ENCODE assay signal across 25 cellular contexts in genomic region chr2:152827944-152828343, GRCh38.
"Had no signal": no experiment of that assay in that cellular context is flagged by ENCODE, and none has a peak within 500 bp of the region (broad histone marks: within the 10 kb centered on the region; RNA-seq: fewer than 3 reads in every experiment).

No MANE protein-coding gene starts in this region.

- H3K36me3 Mint-ChIP-seq: T-cell had no signal

- H3K9me3 ChIP-seq: MG63, SK-N-SH had no signal

- H3K27ac ChIP-seq: RWPE1 had no signal

- H3K9ac ChIP-seq: SK-N-SH had no signal

- H3K4me1 Mint-ChIP-seq: T-cell had no signal

- H3K9me3 Mint-ChIP-seq: T-cell; T-helper 1 cell treated with Interleukin-12 subunit alpha and Interleukin-12 subunit beta and Interleukin-4 antibody, amounts not matched to agents 30 μg/mL and 1 μg/mL, for 36 hours had no signal

- DNase-seq: Karpas-422, KG1, MG63, NCI-H1092, NCI-H1105 treated with DMSO at 0.1 percent for 48 hours, NCI-H1417 treated with DMSO at 0.1 percent for 48 hours, NCI-H146, NCI-H1694 treated with DMSO at 0.1 percent for 48 hours, NCI-H1930, NCI-H2081, NCI-H2107, NCI-H226, NCI-H446, NCI-H510A, NCI-H524 treated with DMSO at 0.1 percent for 48 hours, NCI-H69, NCI-H774, PC-3, SHP77, SK-N-SH, SW 1271, T-cell had no signal

- H3K36me3 ChIP-seq: MG63 had no signal

- H3K9me2 ChIP-seq: SK-N-SH had no signal

- H3K27me3 ChIP-seq: MG63 had no signal

- ATAC-seq: Panc1, PC-3, T-cell had no signal

- H3K4me2 ChIP-seq: SK-N-SH had no signal

- H3K27ac Mint-ChIP-seq: T-cell; T-helper 1 cell treated with Interleukin-12 subunit alpha and Interleukin-12 subunit beta and Interleukin-4 antibody, amounts not matched to agents 30 μg/mL and 1 μg/mL, for 36 hours had no signal

- H3K4me3 ChIP-seq: MG63 had no signal

- H3K4me3 Mint-ChIP-seq: T-cell; T-helper 1 cell treated with Interleukin-12 subunit alpha and Interleukin-12 subunit beta and Interleukin-4 antibody, amounts not matched to agents 30 μg/mL and 1 μg/mL, for 36 hours had no signal
